Comparison of ENCODE assay signal across 17 cellular contexts in the genomic region with DNA sequence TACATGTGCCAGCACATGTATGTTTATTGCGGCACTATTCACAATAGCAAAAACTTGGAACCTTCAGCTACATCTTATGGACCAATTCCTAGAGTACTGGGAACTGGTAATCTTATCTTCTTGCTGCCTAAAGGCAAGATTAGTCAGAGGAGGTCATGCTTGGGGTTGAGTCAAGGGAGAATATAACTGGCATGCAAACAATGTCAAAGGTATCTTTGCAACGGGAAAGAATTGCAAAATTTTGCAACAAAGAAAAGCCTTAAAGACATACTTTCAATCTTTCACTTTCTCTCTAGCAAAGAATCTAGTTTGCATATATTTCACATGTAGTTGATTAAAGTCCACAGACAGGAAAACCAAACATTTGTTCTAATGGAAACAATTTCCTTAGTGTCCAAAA.
DNase-seq lines count a peak whose midpoint lies in the region; ATAC-seq and TF ChIP-seq lines count a peak whose summit lies in the region.
"Had no signal": no experiment of that assay in that cellular context is flagged by ENCODE, and none has a peak within 500 bp of the region (broad histone marks: within the 10 kb centered on the region; RNA-seq: fewer than 3 reads in every experiment).

No MANE protein-coding gene starts in this region.

- no peaks in the 10 kb centered on the region for H3K9me3 ChIP-seq in body of pancreas
- H3K9me3 ChIP-seq: tibial artery had no signal

- intact Hi-C loops in body of pancreas (cut with DNase I) = no loop called here

- H3K27me3 ChIP-seq in mesendoderm (ENCODE audit: insufficient read depth, low read length, poor library complexity) = no peaks in the 10 kb centered on the region
- H3K27me3 ChIP-seq in body of pancreas = no peaks in the 10 kb centered on the region
- H3K27me3 ChIP-seq: tibial artery had no signal

- no peaks in the 10 kb centered on the region for H3K4me1 ChIP-seq in mesendoderm (ENCODE audit: control insufficient read depth, low read depth, low read length)
- no peaks in the 10 kb centered on the region for H3K4me1 ChIP-seq in body of pancreas

- no peak overlapping the region for H3K27ac ChIP-seq in mesendoderm (ENCODE audit: low read depth, low read length)
- no peak overlapping the region for H3K27ac ChIP-seq in body of pancreas
- H3K27ac ChIP-seq: tibial artery had no signal

- H3K79me1 ChIP-seq in mesendoderm (ENCODE audit: low read length) = no peaks in the 10 kb centered on the region

- H3K36me3 ChIP-seq in mesendoderm (ENCODE audit: control insufficient read depth, insufficient read depth, low read length) (no peaks in the 10 kb centered on the region), body of pancreas (replicated peaks in 1 of 2; ENCODE audit: insufficient read depth in 1 of 2, low read depth in 2 of 2) (no peaks in the 10 kb centered on the region)
- H3K36me3 ChIP-seq: tibial artery had no signal

- H3K56ac ChIP-seq in mesendoderm (ENCODE audit: low read length) = no peak overlapping the region

- no peak overlapping the region for H3K4me2 ChIP-seq in mesendoderm (ENCODE audit: low read length)

- H3K18ac ChIP-seq in mesendoderm (ENCODE audit: low read length) = no peak overlapping the region

- no peak for TF ChIP-seq CTCF in body of pancreas (IDR thresholded peaks at IDR 0.05)

- H3K4ac ChIP-seq in mesendoderm (ENCODE audit: low read depth, low read length) = no peak overlapping the region

- H4K8ac ChIP-seq in mesendoderm (ENCODE audit: low read depth, low read length) = no peak overlapping the region

- no peak overlapping the region for H3K23ac ChIP-seq in mesendoderm (ENCODE audit: low read length)

- H2AK5ac ChIP-seq in mesendoderm (ENCODE audit: low read length) = no peak overlapping the region

- no peak overlapping the region for H2BK5ac ChIP-seq in mesendoderm (ENCODE audit: low read length)

- H4K5ac ChIP-seq in mesendoderm (ENCODE audit: low read length) = no peak overlapping the region

- no peaks in the 10 kb centered on the region for H3K79me2 ChIP-seq in mesendoderm (ENCODE audit: control insufficient read depth, insufficient read depth, low read length)

- H2BK15ac ChIP-seq in mesendoderm (replicated peaks; ENCODE audit: low read depth) = no peak overlapping the region

- no peak for TF ChIP-seq POLR2A in body of pancreas (IDR thresholded peaks at IDR 0.05)

- H2BK120ac ChIP-seq in mesendoderm (ENCODE audit: low read depth, low read length) = no peak overlapping the region

- no peak overlapping the region for H3K9ac ChIP-seq in mesendoderm (ENCODE audit: low read length)

- DNase-seq in Daoy (ENCODE audit: low read depth) = peak; percentile 61
- peak; percentile 22 for DNase-seq in OCI-M1 (lab: John Stamatoyannopoulos, UW)
- peak; percentile 19 for DNase-seq in dedifferentiated amniotic fluid mesenchymal stem cell (ENCODE audit: extremely low spot score)
- DNase-seq in mesendoderm = peak; percentile 76
- no peak for DNase-seq in central memory CD4-positive, alpha-beta T cell
- DNase-seq in midbrain (lab: John Stamatoyannopoulos, UW) = no peak
- no peak for DNase-seq in body of pancreas
- DNase-seq: activated B cell treated with CpG ODN at 0.5 μM for 24 hours; activated naive CD4-positive, alpha-beta T cell; CD4-positive, CD25-positive, alpha-beta regulatory T cell; hypothalamus; naive B cell; NCI-H1092; stimulated activated CD4-positive, alpha-beta T cell treated with anti-CD3 and anti-CD28 coated beads, Interleukin-2, amount 100 ng/mL, for 48 hours; tibial artery had no signal

- H3K4me3 ChIP-seq in mesendoderm (ENCODE audit: low read length) (no peak overlapping the region), body of pancreas (no peak overlapping the region)
- H3K4me3 ChIP-seq: tibial artery had no signal

- no peak for ATAC-seq in HG02840 (IDR thresholded peaks at IDR 0.05; ENCODE audit: low FRiP score, unreplicated experiment)
- ATAC-seq in body of pancreas = no peak
- ATAC-seq: left lobe of liver had no signal

- no CpG with 5 or more reads among the region's 2 CpGs for WGBS in mesendoderm (ENCODE audit: extremely low coverage, insufficient coverage, low lambda C conversion rate)
- 43 to 46% methylated on average over 2 of the region's 2 CpGs for whole genome bisulfite sequencing in body of pancreas, 2 donors

Comparison
In these comparisons a context has a peak if more than half of its experiments do, and no peak if none do; other contexts are left out.
1. DNase-seq: peak in Daoy (single experiment), OCI-M1 (single experiment), dedifferentiated amniotic fluid mesenchymal stem cell (single experiment) and mesendoderm (single experiment); none in central memory CD4-positive, alpha-beta T cell (single experiment), midbrain (single experiment) and body of pancreas (0 of 4).